14 cellular contexts compared by ENCODE assay signal in the genomic region with DNA sequence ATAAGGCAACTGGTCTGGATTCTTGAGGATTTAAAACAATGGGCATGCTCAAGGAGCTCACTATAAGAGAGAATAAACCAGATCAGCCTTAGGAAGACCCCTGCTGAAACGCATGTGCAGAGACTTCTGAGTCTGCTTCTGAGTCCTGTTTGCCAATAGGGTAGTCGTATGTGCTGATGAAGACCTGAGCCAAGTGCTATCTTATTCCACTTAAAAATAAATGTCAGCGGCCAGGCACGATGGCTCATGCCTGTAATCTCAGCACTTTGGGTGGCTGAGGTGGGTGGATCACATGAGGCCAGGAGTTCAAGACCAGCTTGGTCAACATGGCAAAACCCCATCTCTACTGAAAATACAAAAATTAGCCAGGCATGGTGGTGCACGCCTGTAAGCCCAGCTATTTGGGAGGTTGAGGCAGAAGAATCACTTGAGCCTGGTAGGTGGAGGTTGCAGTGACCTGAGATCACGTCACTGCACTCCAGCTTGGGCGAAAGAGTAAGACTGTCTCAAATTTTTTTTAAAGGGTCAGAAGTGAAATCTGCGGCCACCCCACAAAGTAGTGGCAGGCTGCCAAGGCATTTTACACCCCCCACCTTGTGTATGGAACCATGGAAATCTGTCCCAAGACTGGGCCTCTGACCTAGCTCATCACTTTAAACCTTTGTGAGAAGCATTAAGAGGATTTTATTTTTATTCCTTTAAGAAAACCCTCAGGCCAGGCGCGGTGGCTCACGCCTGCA. TPM values are rescaled to one million over a fixed set of nuclear protein-coding genes. Genes with fewer than 3 reads are reported as not detected.
DNase-seq lines count a peak whose midpoint lies in the region; ATAC-seq and TF ChIP-seq lines count a peak whose summit lies in the region.
"Had no signal": no experiment of that assay in that cellular context is flagged by ENCODE, and none has a peak within 500 bp of the region (broad histone marks: within the 10 kb centered on the region; RNA-seq: fewer than 3 reads in every experiment).

No MANE protein-coding gene starts in this region.

- no peak overlapping the region for H3K4me2 ChIP-seq in H9 (ENCODE audit: insufficient read depth, insufficient read length, low read length)

- H3K18ac ChIP-seq in H9 (ENCODE audit: insufficient read length, low read depth, low read length): no peak overlapping the region

- no peaks in the 10 kb centered on the region for H4K20me1 ChIP-seq in H9 (ENCODE audit: control insufficient read depth, insufficient read depth, insufficient read length)

- H3K23ac ChIP-seq in H9 (ENCODE audit: insufficient read length, low read depth, low read length): no peak overlapping the region

- no peak overlapping the region for H3K14ac ChIP-seq in H9 (ENCODE audit: insufficient read depth, low read length)

- no peak overlapping the region for H3K4me3 Mint-ChIP-seq in activated T-cell treated with anti-CD3 and anti-CD28 coated beads, Interleukin-2, amount 50 U/mL, for 72 hours
- H3K4me3 Mint-ChIP-seq in H9 (no peak overlapping the region), endothelial cell (ENCODE audit: unreplicated experiment) (peak overlapping the region; percentile 42)
- no peak overlapping the region for H3K4me3 Mint-ChIP-seq in activated T-helper 1 cell treated with anti-CD3 and anti-CD28 coated beads, Interleukin-12 subunit alpha, Interleukin-12 subunit beta, Interleukin-2, Interleukin-4 antibody, amounts not matched to agents 30 ng/mL and 10 ng/mL and 1 ng/mL, durations not matched to agents 14 hours and 24 hours and 36 hours

- no peak overlapping the region for H3K27ac ChIP-seq in H9 (ENCODE audit: insufficient read length, low read depth, low read length)

- H2AFZ ChIP-seq in H9 (ENCODE audit: low read length): no peak overlapping the region

- H3K79me2 ChIP-seq in H9 (ENCODE audit: insufficient read depth, low read length): no peaks in the 10 kb centered on the region; the same call in 1 of the 2 replicates

- H3T11ph ChIP-seq in H9 (ENCODE audit: low read length): no peak overlapping the region

- no peak overlapping the region for H2AK5ac ChIP-seq in H9 (ENCODE audit: insufficient read length, low read length)

- H3K4me1 Mint-ChIP-seq in activated T-cell treated with anti-CD3 and anti-CD28 coated beads, Interleukin-2, amount 50 U/mL, for 72 hours (ENCODE audit: low read depth): peaks cover 74% of the 10 kb centered on the region
- H3K4me1 Mint-ChIP-seq in H9 (peaks cover 0 to 13% of the 10 kb centered on the region in 2 experiments; a peak in 2 of 4 replicates), endothelial cell (ENCODE audit: unreplicated experiment) (no peaks in the 10 kb centered on the region)
- H3K4me1 Mint-ChIP-seq in activated T-helper 1 cell treated with anti-CD3 and anti-CD28 coated beads, Interleukin-12 subunit alpha, Interleukin-12 subunit beta, Interleukin-2, Interleukin-4 antibody, amounts not matched to agents 30 ng/mL and 10 ng/mL and 1 ng/mL, durations not matched to agents 14 hours and 24 hours and 36 hours (ENCODE audit: low read depth): peaks cover 53% of the 10 kb centered on the region

- H3K27ac Mint-ChIP-seq in activated T-cell treated with anti-CD3 and anti-CD28 coated beads, Interleukin-2, amount 50 U/mL, for 72 hours: peak overlapping the region; percentile 98
- H3K27ac Mint-ChIP-seq in H9 (peak overlapping the region in 2 of 3 experiments; percentile 27 to 78; a peak in 1 of 7 replicates), endothelial cell (ENCODE audit: unreplicated experiment) (no peak overlapping the region)
- peak overlapping the region; percentile 99 for H3K27ac Mint-ChIP-seq in activated T-helper 1 cell treated with anti-CD3 and anti-CD28 coated beads, Interleukin-12 subunit alpha, Interleukin-12 subunit beta, Interleukin-2, Interleukin-4 antibody, amounts not matched to agents 30 ng/mL and 10 ng/mL and 1 ng/mL, durations not matched to agents 14 hours and 24 hours and 36 hours

- peaks cover 24 to 51% of the 10 kb centered on the region in 2 donors for H3K36me3 Mint-ChIP-seq in activated T-cell treated with anti-CD3 and anti-CD28 coated beads, Interleukin-2, amount 50 U/mL, for 72 hours (ENCODE audit: insufficient read depth in 2 of 2)
- H3K36me3 Mint-ChIP-seq in H9 (ENCODE audit: insufficient read depth in 1 of 3, low read depth in 3 of 3) (peaks cover 42 to 91% (median 74%) of the 10 kb centered on the region in 3 experiments), endothelial cell (ENCODE audit: low read depth, unreplicated experiment) (peaks cover 43% of the 10 kb centered on the region)
- peaks cover 71% of the 10 kb centered on the region for H3K36me3 Mint-ChIP-seq in activated T-helper 1 cell treated with anti-CD3 and anti-CD28 coated beads, Interleukin-12 subunit alpha, Interleukin-12 subunit beta, Interleukin-2, Interleukin-4 antibody, amounts not matched to agents 30 ng/mL and 10 ng/mL and 1 ng/mL, durations not matched to agents 14 hours and 24 hours and 36 hours (ENCODE audit: low read depth)

- no peaks in the 10 kb centered on the region for H3K27me3 Mint-ChIP-seq in activated T-cell treated with anti-CD3 and anti-CD28 coated beads, Interleukin-2, amount 50 U/mL, for 72 hours (ENCODE audit: low read depth)
- H3K27me3 Mint-ChIP-seq in H9 (ENCODE audit: low read depth) (no peaks in the 10 kb centered on the region), endothelial cell (ENCODE audit: unreplicated experiment) (peaks cover 8% of the 10 kb centered on the region)
- H3K27me3 Mint-ChIP-seq in activated T-helper 1 cell treated with anti-CD3 and anti-CD28 coated beads, Interleukin-12 subunit alpha, Interleukin-12 subunit beta, Interleukin-2, Interleukin-4 antibody, amounts not matched to agents 30 ng/mL and 10 ng/mL and 1 ng/mL, durations not matched to agents 14 hours and 24 hours and 36 hours (ENCODE audit: insufficient read depth): no peaks in the 10 kb centered on the region

- no peak overlapping the region for H2BK20ac ChIP-seq in H9 (ENCODE audit: low read depth, low read length, poor library complexity, severe bottlenecking)

- no peak for TF ChIP-seq CTCF in H9 (conservative IDR thresholded peaks at IDR 0.05)
- TF ChIP-seq CTCF in endothelial cell (IDR thresholded peaks at IDR 0.05; ENCODE audit: unreplicated experiment): no peak

- no peaks in the 10 kb centered on the region for H3K27me3 ChIP-seq in H9 (ENCODE audit: insufficient read depth, low read length)

- no peaks in the 10 kb centered on the region for H3K4me1 ChIP-seq in H9 (ENCODE audit: insufficient read depth, low read length)

- no peak overlapping the region for H3K4ac ChIP-seq in H9 (ENCODE audit: low read depth, low read length)

- H3K23me2 ChIP-seq in H9 (ENCODE audit: insufficient read length, low read depth, low read length, poor library complexity, severe bottlenecking): no peaks in the 10 kb centered on the region

- no peak overlapping the region for H2BK120ac ChIP-seq in H9 (ENCODE audit: low read depth, low read length, poor library complexity, severe bottlenecking)

- no peaks in the 10 kb centered on the region for H3K9me3 Mint-ChIP-seq in activated T-cell treated with anti-CD3 and anti-CD28 coated beads, Interleukin-2, amount 50 U/mL, for 72 hours
- no peaks in the 10 kb centered on the region; a peak in 1 of 5 replicates for H3K9me3 Mint-ChIP-seq in H9
- no peaks in the 10 kb centered on the region for H3K9me3 Mint-ChIP-seq in activated T-helper 1 cell treated with anti-CD3 and anti-CD28 coated beads, Interleukin-12 subunit alpha, Interleukin-12 subunit beta, Interleukin-2, Interleukin-4 antibody, amounts not matched to agents 30 ng/mL and 10 ng/mL and 1 ng/mL, durations not matched to agents 14 hours and 24 hours and 36 hours
- no peaks in the 10 kb centered on the region for H3K9me3 Mint-ChIP-seq in endothelial cell (ENCODE audit: unreplicated experiment)

- ATAC-seq in activated T-cell treated with anti-CD3 and anti-CD28 coated beads, Interleukin-2, amount 50 U/mL, for 72 hours (replicated peaks in 1 of 2): no peak
- ATAC-seq in GM21619 (IDR thresholded peaks at IDR 0.05; ENCODE audit: unreplicated experiment): no peak
- ATAC-seq in HG02870 (IDR thresholded peaks at IDR 0.05; ENCODE audit: unreplicated experiment): no peak
- ATAC-seq in HG03520 (IDR thresholded peaks at IDR 0.05; ENCODE audit: unreplicated experiment): no peak

- WGBS in H9 (ENCODE audit: extremely low coverage, insufficient read length, low lambda C conversion rate): no CpG with 5 or more reads among the region's 11 CpGs

- intact Hi-C loops in activated T-helper 1 cell treated with anti-CD3 and anti-CD28 coated beads, Interleukin-12 subunit alpha, Interleukin-12 subunit beta, Interleukin-2, Interleukin-4 antibody, amounts not matched to agents 30 ng/mL and 10 ng/mL and 1 ng/mL, durations not matched to agents 14 hours and 24 hours and 36 hours (cut with micrococcal nuclease): loop anchor here (10.0 kb wide), 2 partner anchors 1112 to 1978 kb away; no protein-coding TSS in a partner anchor

- H3K79me1 ChIP-seq in H9 (ENCODE audit: insufficient read depth, low read depth, low read length, poor library complexity, severe bottlenecking): no peaks in the 10 kb centered on the region

- no peak overlapping the region for H3K9ac ChIP-seq in H9 (ENCODE audit: extremely low read depth, insufficient read length, low read length)

- no peak overlapping the region for H2BK12ac ChIP-seq in H9 (ENCODE audit: insufficient read length, low read depth, low read length)

- DNase-seq in activated T-cell treated with anti-CD3 and anti-CD28 coated beads, Interleukin-2, amount 50 U/mL, for 72 hours: no peak
- DNase-seq in activated T-cell treated with anti-CD3 and anti-CD28 coated beads, Interleukin-2, amount 50 U/mL, for 48 hours: no peak
- no peak for DNase-seq in H9
- no peak for DNase-seq in activated T-helper 1 cell treated with anti-CD3 and anti-CD28 coated beads, Interleukin-12 subunit alpha, Interleukin-12 subunit beta, Interleukin-2, Interleukin-4 antibody, amounts not matched to agents 30 ng/mL and 10 ng/mL and 1 ng/mL, durations not matched to agents 14 hours and 24 hours and 36 hours (ENCODE audit: low spot score)
- no peak for DNase-seq in endothelial cell (ENCODE audit: low spot score)
- DNase-seq: AML-193, Caco-2, NCI-H1048, NCI-H146, NCI-H2081 treated with DMSO at 0.1 percent for 48 hours, NCI-H524 had no signal

- H4K91ac ChIP-seq in H9 (ENCODE audit: insufficient read length, low read depth, low read length): no peak overlapping the region

- H4K8ac ChIP-seq in H9 (replicated peaks; ENCODE audit: insufficient read length, low read depth, low read length): no peak overlapping the region

- H4K5ac ChIP-seq in H9 (ENCODE audit: insufficient read length, low read depth, low read length): no peak overlapping the region

- H2BK5ac ChIP-seq in H9 (ENCODE audit: insufficient read length, low read length): no peak overlapping the region

- no peaks in the 10 kb centered on the region for H3K9me3 ChIP-seq in H9 (ENCODE audit: control insufficient read depth, low read depth, low read length)
- H3K9me3 ChIP-seq: Caco-2 had no signal

- no peak overlapping the region for H3K56ac ChIP-seq in H9 (ENCODE audit: insufficient read length, low read depth, low read length)

- H2BK15ac ChIP-seq in H9 (ENCODE audit: low read depth, low read length): no peak overlapping the region

RNA-seq across cellular contexts. Expression of a gene that starts 20.3 kb away (rescaled TPM):
- total RNA-seq in activated T-cell treated with anti-CD3 and anti-CD28 coated beads, Interleukin-2, amount 50 U/mL, for 72 hours: 10 to 100 TPM; 43.3 to 56.6 TPM
- total RNA-seq in H9 (2021) (47.2 and 50.4 TPM in 2 replicates), endothelial cell (ENCODE audit: unreplicated experiment) (8.3 TPM)
- 73.8 and 87.0 TPM in 2 replicates for total RNA-seq in activated T-helper 1 cell treated with anti-CD3 and anti-CD28 coated beads, Interleukin-12 subunit alpha, Interleukin-12 subunit beta, Interleukin-2, Interleukin-4 antibody, amounts not matched to agents 30 ng/mL and 10 ng/mL and 1 ng/mL, durations not matched to agents 14 hours and 24 hours and 36 hours

RNA-seq across cellular contexts. Expression of a gene that starts 24.1 kb away (rescaled TPM):
- total RNA-seq in activated T-cell treated with anti-CD3 and anti-CD28 coated beads, Interleukin-2, amount 50 U/mL, for 72 hours: 10 to 100 TPM; 41.6 to 69.7 TPM
- total RNA-seq in H9 (2021) (58.6 and 61.4 TPM in 2 replicates), endothelial cell (ENCODE audit: unreplicated experiment) (76.7 TPM)
- total RNA-seq in activated T-helper 1 cell treated with anti-CD3 and anti-CD28 coated beads, Interleukin-12 subunit alpha, Interleukin-12 subunit beta, Interleukin-2, Interleukin-4 antibody, amounts not matched to agents 30 ng/mL and 10 ng/mL and 1 ng/mL, durations not matched to agents 14 hours and 24 hours and 36 hours: 122 and 127 TPM in 2 replicates
